13 cellular contexts compared by ENCODE assay signal in the genomic region with DNA sequence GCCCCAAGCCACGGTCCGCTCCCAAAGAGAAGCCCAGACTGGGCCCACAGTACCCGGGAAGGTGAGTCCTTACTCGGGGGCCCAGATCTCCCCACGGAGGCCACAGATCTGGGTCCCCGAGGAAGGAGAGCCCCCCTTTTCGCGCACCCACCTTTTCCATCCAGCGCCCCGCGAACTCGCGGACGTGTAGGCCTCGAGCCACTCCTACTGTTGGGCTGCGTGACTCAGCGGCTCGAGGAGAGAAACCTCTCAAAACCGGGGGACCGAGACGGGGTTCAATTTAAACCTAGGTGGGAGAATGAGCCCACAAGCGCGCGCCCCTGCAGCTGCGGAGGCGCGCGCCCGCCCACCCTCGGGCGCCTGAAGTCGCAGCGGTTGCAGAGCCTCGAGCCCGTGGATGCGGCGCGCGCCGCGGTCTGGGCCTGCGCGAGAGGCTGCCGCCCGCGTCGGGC. TPM values are rescaled to one million over a fixed set of nuclear protein-coding genes. Genes with fewer than 3 reads are reported as not detected.
A peak's percentile ranks its signal among the peaks of the same experiment; 100 is the strongest.
DNase-seq lines count a peak whose midpoint lies in the region; ATAC-seq and TF ChIP-seq lines count a peak whose summit lies in the region.
"Had no signal": no experiment of that assay in that cellular context is flagged by ENCODE, and none has a peak within 500 bp of the region (broad histone marks: within the 10 kb centered on the region; RNA-seq: fewer than 3 reads in every experiment).

No MANE protein-coding gene starts in this region.

- intact Hi-C loops in left ventricle myocardium inferior (cut with micrococcal nuclease) = no loop called here
- intact Hi-C loops in Right ventricle myocardium superior (cut with DNase I) = no loop called here

- 0 to 11% methylated on average over 2 to 13 of the region's 47 CpGs for WGBS in upper lobe of left lung, 2 donors

- H3K9me2 ChIP-seq in neural cell (ENCODE audit: insufficient read depth, low read length) = no peaks in the 10 kb centered on the region

- H3K27me3 ChIP-seq in left ventricle myocardium inferior (ENCODE audit: low read depth) (peaks cover 100% of the 10 kb centered on the region), neural cell (ENCODE audit: insufficient read depth, low read depth, low read length) (peaks cover 74% of the 10 kb centered on the region), upper lobe of left lung (peaks cover 0 to 51% (median 21%) of the 10 kb centered on the region in 4 donors)
- H3K27me3 ChIP-seq: BLaER1 had no signal

- TF ChIP-seq RAD21 in neural cell (conservative IDR thresholded peaks at IDR 0.05) = no peak

- no peaks in the 10 kb centered on the region for H3F3A ChIP-seq in neural cell (ENCODE audit: insufficient read depth, low read length, poor library complexity, severe bottlenecking)

- H3K4me3 ChIP-seq in left ventricle myocardium inferior (peak overlapping the region; percentile 59), coronary artery (peak overlapping the region; percentile 66), neural cell (ENCODE audit: low read length) (peak overlapping the region; percentile 64), upper lobe of left lung (peak overlapping the region in 3 of 4 donors; percentile 34 to 49 (median 45))
- H3K4me3 ChIP-seq: BLaER1 had no signal

- H3K36me3 ChIP-seq in left ventricle myocardium inferior (no peaks in the 10 kb centered on the region), neural cell (ENCODE audit: insufficient read depth, low read length) (no peaks in the 10 kb centered on the region), upper lobe of left lung (no peaks in the 10 kb centered on the region)
- H3K36me3 ChIP-seq: BLaER1 had no signal

- TF ChIP-seq CTCF in left ventricle myocardium inferior (IDR thresholded peaks at IDR 0.05; ENCODE audit: borderline replicate concordance) = no peak
- TF ChIP-seq CTCF in coronary artery (IDR thresholded peaks at IDR 0.05) = no peak
- peak; percentile 10 for TF ChIP-seq CTCF in neural cell (IDR thresholded peaks at IDR 0.05; ENCODE audit: poor library complexity, severe bottlenecking)
- peak in 1 of 6 experiments; percentile 1 for TF ChIP-seq CTCF in upper lobe of left lung (IDR thresholded peaks at IDR 0.05)

- H3K27ac ChIP-seq in left ventricle myocardium inferior (replicated peaks) = no peak overlapping the region
- H3K27ac ChIP-seq in coronary artery = no peak overlapping the region
- no peak overlapping the region for H3K27ac ChIP-seq in neural cell (ENCODE audit: low read length)
- no peak overlapping the region for H3K27ac ChIP-seq in upper lobe of left lung
- H3K27ac ChIP-seq: BLaER1 had no signal

- no peak overlapping the region for H3K4me2 ChIP-seq in neural cell (ENCODE audit: low read length)
- H3K4me2 ChIP-seq: BLaER1 had no signal

- H3K9me3 ChIP-seq in left ventricle myocardium inferior (replicated peaks) = peaks cover 7% of the 10 kb centered on the region
- peaks cover 10% of the 10 kb centered on the region for H3K9me3 ChIP-seq in neural cell (ENCODE audit: low read length)
- H3K9me3 ChIP-seq in upper lobe of left lung = no peaks in the 10 kb centered on the region

- H2AFZ ChIP-seq in neural cell (ENCODE audit: low read depth, low read length) = no peak overlapping the region

- no peak for ATAC-seq in Right ventricle myocardium superior (ENCODE audit: poor library complexity)
- ATAC-seq in upper lobe of left lung (ENCODE audit: low FRiP score in 2 of 2) = peak in 1 of 2 donors; percentile 40
- ATAC-seq in HG03039 (IDR thresholded peaks at IDR 0.05; ENCODE audit: unreplicated experiment) = no peak
- ATAC-seq in HG03108 (IDR thresholded peaks at IDR 0.05; ENCODE audit: unreplicated experiment) = no peak
- ATAC-seq: activated T-helper 17 cell treated with anti-CD3 and anti-CD28 coated beads, Interleukin-2, amount 50 U/mL, for 72 hours; T-helper 17 cell had no signal

- no peaks in the 10 kb centered on the region for H3K79me2 ChIP-seq in neural cell (replicated peaks; ENCODE audit: insufficient read depth, low read length)

- H4K20me1 ChIP-seq in neural cell (ENCODE audit: insufficient read depth) = no peaks in the 10 kb centered on the region
- H4K20me1 ChIP-seq: BLaER1 had no signal

- no peak overlapping the region for H3K9ac ChIP-seq in neural cell (ENCODE audit: low read length)
- H3K9ac ChIP-seq: BLaER1 had no signal

- TF ChIP-seq EP300 in neural cell (conservative IDR thresholded peaks at IDR 0.05; ENCODE audit: poor library complexity, severe bottlenecking) = no peak
- no peak for TF ChIP-seq EP300 in upper lobe of left lung (IDR thresholded peaks at IDR 0.05)

- H3K4me1 ChIP-seq in left ventricle myocardium inferior (peaks cover 31% of the 10 kb centered on the region), upper lobe of left lung (peaks cover 11 to 36% (median 22%) of the 10 kb centered on the region in 4 donors)
- H3K4me1 ChIP-seq: BLaER1 had no signal

- TF ChIP-seq POLR2A in upper lobe of left lung (IDR thresholded peaks at IDR 0.05) = no peak

- no peak for DNase-seq in left ventricle myocardium inferior
- DNase-seq in Right ventricle myocardium superior = no peak
- no peak for DNase-seq in coronary artery (ENCODE audit: low spot score)
- DNase-seq in upper lobe of left lung = no peak
- no peak for DNase-seq in D341Med (ENCODE audit: low spot score)
- DNase-seq: effector memory CD4-positive, alpha-beta T cell; T-helper 17 cell had no signal

TF ChIP-seq in neural cell, 6 proteins besides CTCF, POLR2A, EP300 and RAD21:
- no peak for TF ChIP-seq POLR2AphosphoS5 (IDR thresholded peaks at IDR 0.05)
- TF ChIP-seq, protein P1, sequence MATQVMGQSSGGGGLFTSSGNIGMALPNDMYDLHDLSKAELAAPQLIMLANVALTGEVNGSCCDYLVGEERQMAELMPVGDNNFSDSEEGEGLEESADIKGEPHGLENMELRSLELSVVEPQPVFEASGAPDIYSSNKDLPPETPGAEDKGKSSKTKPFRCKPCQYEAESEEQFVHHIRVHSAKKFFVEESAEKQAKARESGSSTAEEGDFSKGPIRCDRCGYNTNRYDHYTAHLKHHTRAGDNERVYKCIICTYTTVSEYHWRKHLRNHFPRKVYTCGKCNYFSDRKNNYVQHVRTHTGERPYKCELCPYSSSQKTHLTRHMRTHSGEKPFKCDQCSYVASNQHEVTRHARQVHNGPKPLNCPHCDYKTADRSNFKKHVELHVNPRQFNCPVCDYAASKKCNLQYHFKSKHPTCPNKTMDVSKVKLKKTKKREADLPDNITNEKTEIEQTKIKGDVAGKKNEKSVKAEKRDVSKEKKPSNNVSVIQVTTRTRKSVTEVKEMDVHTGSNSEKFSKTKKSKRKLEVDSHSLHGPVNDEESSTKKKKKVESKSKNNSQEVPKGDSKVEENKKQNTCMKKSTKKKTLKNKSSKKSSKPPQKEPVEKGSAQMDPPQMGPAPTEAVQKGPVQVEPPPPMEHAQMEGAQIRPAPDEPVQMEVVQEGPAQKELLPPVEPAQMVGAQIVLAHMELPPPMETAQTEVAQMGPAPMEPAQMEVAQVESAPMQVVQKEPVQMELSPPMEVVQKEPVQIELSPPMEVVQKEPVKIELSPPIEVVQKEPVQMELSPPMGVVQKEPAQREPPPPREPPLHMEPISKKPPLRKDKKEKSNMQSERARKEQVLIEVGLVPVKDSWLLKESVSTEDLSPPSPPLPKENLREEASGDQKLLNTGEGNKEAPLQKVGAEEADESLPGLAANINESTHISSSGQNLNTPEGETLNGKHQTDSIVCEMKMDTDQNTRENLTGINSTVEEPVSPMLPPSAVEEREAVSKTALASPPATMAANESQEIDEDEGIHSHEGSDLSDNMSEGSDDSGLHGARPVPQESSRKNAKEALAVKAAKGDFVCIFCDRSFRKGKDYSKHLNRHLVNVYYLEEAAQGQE (IDR thresholded peaks at IDR 0.05; ENCODE audit: borderline replicate concordance) = no peak
- TF ChIP-seq MXI1 (conservative IDR thresholded peaks at IDR 0.05; ENCODE audit: poor library complexity, severe bottlenecking) = no peak
- TF ChIP-seq TAF1 (IDR thresholded peaks at IDR 0.05; ENCODE audit: low read depth) = no peak
- no peak for TF ChIP-seq EZH2 (IDR thresholded peaks at IDR 0.05; ENCODE audit: borderline replicate concordance, insufficient read depth, low read length, poor library complexity, severe bottlenecking)
- TF ChIP-seq SMC3 (conservative IDR thresholded peaks at IDR 0.05; ENCODE audit: poor library complexity) = no peak
TF ChIP-seq in neural cell: peak in this region for 0.

RNA-seq across cellular contexts. Expression of gene SIX6, which starts 6.3 kb away (rescaled TPM):
- total RNA-seq in left ventricle myocardium inferior (not detected), Right ventricle myocardium superior (not detected), upper lobe of left lung (not detected)
- polyA plus RNA-seq in neural cell = not detected in 2 replicates
- not detected in 2 replicates for polyA minus RNA-seq in neural cell
- total RNA-seq: activated T-helper 17 cell treated with anti-CD3 and anti-CD28 coated beads, Interleukin-2, amount 50 U/mL, for 72 hours; LHCN-M2; T-helper 17 cell had no signal

RNA-seq across cellular contexts. Expression of gene C14orf39, which starts 29.4 kb away (rescaled TPM):
- total RNA-seq in left ventricle myocardium inferior = not detected
- total RNA-seq in Right ventricle myocardium superior = not detected
- 0.12 TPM in 1 of 2 replicates, not detected in the other for polyA plus RNA-seq in neural cell
- polyA minus RNA-seq in neural cell = not detected in 2 replicates
- 1 to 10 TPM in 1 of 6 donors, not detected in 5; 2.1 TPM for total RNA-seq in upper lobe of left lung
- total RNA-seq: activated T-helper 17 cell treated with anti-CD3 and anti-CD28 coated beads, Interleukin-2, amount 50 U/mL, for 72 hours; T-helper 17 cell had no signal
